1 cellular context compared by ENCODE assay signal in genomic region chr7:72960626-72961345, GRCh38. TPM values are rescaled to one million over a fixed set of nuclear protein-coding genes. Genes with fewer than 3 reads are reported as not detected.
"Had no signal": no experiment of that assay in that cellular context is flagged by ENCODE, and none has a peak within 500 bp of the region (broad histone marks: within the 10 kb centered on the region; RNA-seq: fewer than 3 reads in every experiment).

No MANE protein-coding gene starts in this region.

RNA-seq across cellular contexts. Expression of gene TRIM74, which starts 8.5 kb away (rescaled TPM):
- total RNA-seq: activated CD8-positive, alpha-beta T cell treated with anti-CD3 and anti-CD28 coated beads for 36 hours had no signal
